ENCODE assay signal across 1 cellular context in the genomic region with DNA sequence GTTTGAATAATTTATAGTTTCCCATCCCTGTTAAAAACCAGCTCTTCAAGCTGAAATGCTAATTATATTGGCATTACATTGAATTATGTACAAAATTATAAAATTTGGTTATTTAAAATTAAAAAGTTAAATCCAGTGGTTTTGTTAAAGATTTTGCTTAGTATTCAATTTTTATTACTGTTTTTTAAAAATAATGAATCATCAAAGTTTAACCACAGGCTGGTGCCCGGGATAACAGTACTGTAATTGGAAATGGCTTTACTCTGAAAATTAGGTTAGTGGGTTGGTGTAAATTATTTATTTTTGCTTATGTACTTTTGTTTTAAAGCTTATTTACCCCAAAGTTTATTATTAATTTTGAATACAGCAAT.
A peak's percentile ranks its signal among the peaks of the same experiment; 100 is the strongest.
TF ChIP-seq lines count a peak whose summit lies in the region.

No MANE protein-coding gene starts in this region.

TF ChIP-seq in HepG2, 621 proteins besides CTCF, POLR2A, EP300 and RAD21:
- TF ChIP-seq MAFF (IDR thresholded peaks at IDR 0.05; ENCODE audit: low read depth, low read length), result peak; percentile 31; the same call in 1 of the 2 replicates
- peak in 1 of 2 experiments; percentile 38; a peak in 1 of 4 replicates for TF ChIP-seq MAFK (conservative IDR thresholded peaks at IDR 0.05 in 1 of 2, IDR thresholded peaks at IDR 0.05 in 1 of 2; ENCODE audit: low read length in 2 of 2)
- no peak for TF ChIP-seq ZNF567 (CRISPR knock-in tag; IDR thresholded peaks at IDR 0.05; ENCODE audit: borderline replicate concordance)
